In genomic region chr17:33819539-33819938, GRCh38 we compare ENCODE assay signal across 27 cellular contexts.
"Had no signal": no experiment of that assay in that cellular context is flagged by ENCODE, and none has a peak within 500 bp of the region (broad histone marks: within the 10 kb centered on the region; RNA-seq: fewer than 3 reads in every experiment).

No MANE protein-coding gene starts in this region.

- DNase-seq: stimulated activated CD4-positive, alpha-beta T cell treated with anti-CD3 and anti-CD28 coated beads, Interleukin-2, amount 100 ng/mL, for 48 hours; stimulated activated CD4-positive, alpha-beta T cell treated with anti-CD3 and anti-CD28 coated beads, Interleukin-4, amount 100 ng/mL, for 1 hour; stimulated activated CD4-positive, alpha-beta T cell treated with anti-CD3 and anti-CD28 coated beads, Interleukin-4, amount 100 ng/mL, for 24 hours; stimulated activated CD4-positive, alpha-beta T cell treated with anti-CD3 and anti-CD28 coated beads, Interleukin-4, amount 100 ng/mL, for 4 hours; stimulated activated CD8-positive, alpha-beta memory T cell treated with anti-CD3 and anti-CD28 coated beads, Interleukin-4, amount 100 ng/mL, for 48 hours; stimulated activated naive B cell treated with anti-CD40 and anti-IgM and Interleukin-4, amounts not matched to agents 10 μg/mL and 1 μg/mL and 100 μg/mL, for 72 hours; stimulated activated naive CD4-positive, alpha-beta T cell; stimulated activated naive CD4-positive, alpha-beta T cell treated with Interleukin-2 at 50 U/mL for 16 hours; stimulated activated naive CD8-positive, alpha-beta T cell treated with anti-CD3 and anti-CD28 coated beads, Interleukin-15, amount 100 ng/mL, for 72 hours; stimulated activated naive CD8-positive, alpha-beta T cell treated with anti-CD3 and anti-CD28 coated beads, Interleukin-15, Interleukin-2, amounts not matched to agents 100 U/mL and 50 U/mL, for 24 hours; stomach; substantia nigra; testis; thyroid gland; tibial artery; transverse colon; trophoblast cell; upper lobe of left lung; upper lobe of right lung; uterus had no signal

- H3K4me3 ChIP-seq: stomach, suprapubic skin, testis, thoracic aorta, thyroid gland, tibial artery, tibial nerve, transverse colon, upper lobe of left lung, upper lobe of right lung, uterus, vagina had no signal

- H3K4me1 ChIP-seq: stomach, suprapubic skin, testis, thyroid gland, tibial artery, tibial nerve, transverse colon, upper lobe of left lung, upper lobe of right lung, uterus, vagina had no signal

- H3K9me3 ChIP-seq: stomach, suprapubic skin, testis, thoracic aorta, thyroid gland, tibial artery, tibial nerve, transverse colon, upper lobe of left lung, upper lobe of right lung, uterus, vagina had no signal

- ATAC-seq: stimulated activated effector memory CD8-positive, alpha-beta T cell treated with anti-CD3 and anti-CD28 coated beads, Interleukin-12 subunit alpha, Interleukin-12 subunit beta, amount 100 ng/mL, for 72 hours; stimulated activated memory B cell treated with anti-CD40 and anti-IgM and Interleukin-4, amounts not matched to agents 10 μg/mL and 1 μg/mL and 100 μg/mL, for 72 hours; stimulated activated naive B cell treated with anti-CD40 and anti-IgM and Interleukin-4, amounts not matched to agents 10 μg/mL and 1 μg/mL and 100 μg/mL, for 72 hours; stimulated activated naive CD8-positive, alpha-beta T cell treated with anti-CD3 and anti-CD28 coated beads, Interleukin-15, amount 100 ng/mL, for 72 hours; stimulated activated naive CD8-positive, alpha-beta T cell treated with anti-CD3 and anti-CD28 coated beads, Interleukin-15, Interleukin-2, amounts not matched to agents 100 U/mL and 50 U/mL, for 24 hours; upper lobe of right lung had no signal

- FAIRE-seq: urothelium cell line had no signal

- H3K36me3 ChIP-seq: stomach, suprapubic skin, thoracic aorta, thyroid gland, tibial artery, tibial nerve, transverse colon, upper lobe of left lung, upper lobe of right lung, uterus, vagina had no signal

- H3K27me3 ChIP-seq: testis, tibial nerve, upper lobe of left lung, uterus, vagina had no signal

- H3K27ac ChIP-seq: stomach, suprapubic skin, testis, thoracic aorta, thyroid gland, tibial artery, tibial nerve, transverse colon, upper lobe of left lung, upper lobe of right lung, uterus, vagina had no signal
